8 cellular contexts compared by ENCODE assay signal in genomic region chr15:100166313-100166712, GRCh38.
"Had no signal": no experiment of that assay in that cellular context is flagged by ENCODE, and none has a peak within 500 bp of the region (broad histone marks: within the 10 kb centered on the region; RNA-seq: fewer than 3 reads in every experiment).

No MANE protein-coding gene starts in this region.

- H3K4me3 ChIP-seq: GM12878 had no signal

- ATAC-seq: GM12878 had no signal

- FAIRE-seq: G401.6, GM12878, GM12891, GM12892, GM18507, GM19239 had no signal

- DNase-seq: GDM1, GF-D8 had no signal
